In genomic region chr2:98013407-98014042, GRCh38 we compare ENCODE assay signal across 8 cellular contexts. TPM values are rescaled to one million over a fixed set of nuclear protein-coding genes. Genes with fewer than 3 reads are reported as not detected.
DNase-seq lines count a peak whose midpoint lies in the region; ATAC-seq and TF ChIP-seq lines count a peak whose summit lies in the region.

No MANE protein-coding gene starts in this region.

- no peak overlapping the region for H2AFZ ChIP-seq in hepatocyte

- 63% methylated on average over 15 of the region's 15 CpGs for WGBS in hepatocyte (ENCODE audit: low lambda C conversion rate, missing lambda C conversion rate)

- H3K9me2 ChIP-seq in hepatocyte (replicated peaks; ENCODE audit: insufficient read depth): no peaks in the 10 kb centered on the region

- H3K4me1 ChIP-seq in hepatocyte (ENCODE audit: insufficient read depth): no peaks in the 10 kb centered on the region

- H3K27me3 ChIP-seq in hepatocyte: no peaks in the 10 kb centered on the region

- H3K27ac ChIP-seq in hepatocyte: no peak overlapping the region
- H3K27ac ChIP-seq in coronary artery: no peak overlapping the region

- H4K20me1 ChIP-seq in hepatocyte (ENCODE audit: insufficient read depth, poor library complexity, severe bottlenecking): no peaks in the 10 kb centered on the region

- no peak overlapping the region for H3K4me3 ChIP-seq in hepatocyte
- H3K4me3 ChIP-seq in coronary artery: no peak overlapping the region

- H3K9me3 ChIP-seq in hepatocyte (ENCODE audit: low read depth): no peaks in the 10 kb centered on the region

- H3K79me2 ChIP-seq in hepatocyte: no peaks in the 10 kb centered on the region

- TF ChIP-seq CTCF in hepatocyte (IDR thresholded peaks at IDR 0.05; ENCODE audit: poor library complexity): no peak
- TF ChIP-seq CTCF in coronary artery (IDR thresholded peaks at IDR 0.05): no peak
- no peak for TF ChIP-seq CTCF in omental fat pad (IDR thresholded peaks at IDR 0.05)

- H3K4me2 ChIP-seq in hepatocyte: peak overlapping the region; percentile 37

- ATAC-seq in GM21529 (IDR thresholded peaks at IDR 0.05; ENCODE audit: unreplicated experiment) (peak; percentile 21), HG02571 (IDR thresholded peaks at IDR 0.05; ENCODE audit: unreplicated experiment) (no peak), omental fat pad (ENCODE audit: low FRiP score) (no peak)

- DNase-seq in CD1c-positive myeloid dendritic cell (ENCODE audit: extremely low spot score): peak; percentile 86
- peak; percentile 59 for DNase-seq in SW480 (ENCODE audit: low spot score)
- no peak for DNase-seq in hepatocyte (ENCODE audit: low spot score)
- DNase-seq in nucleus accumbens (lab: John Stamatoyannopoulos, UW): no peak
- no peak for DNase-seq in coronary artery (ENCODE audit: low spot score)
- no peak for DNase-seq in omental fat pad (ENCODE audit: low spot score)

- no peaks in the 10 kb centered on the region for H3K36me3 ChIP-seq in hepatocyte (replicated peaks; ENCODE audit: insufficient read depth, low read depth)

RNA-seq across cellular contexts. Expression of gene TMEM131, which starts 17.8 kb away (rescaled TPM):
- total RNA-seq in hepatocyte: 36.9 and 42.1 TPM in 2 replicates
- polyA plus RNA-seq in hepatocyte: 17.5 and 21.1 TPM in 2 replicates
- total RNA-seq in omental fat pad: 10 to 100 TPM; 24.1 to 44.6 (median 34.4) TPM

Comparison
In these comparisons a context has a peak if more than half of its experiments do, and no peak if none do; other contexts are left out.
1. DNase-seq: peak in CD1c-positive myeloid dendritic cell (single experiment) and SW480 (single experiment); none in hepatocyte (single experiment), nucleus accumbens (0 of 56), coronary artery (single experiment) and omental fat pad (single experiment).